In the genomic region with DNA sequence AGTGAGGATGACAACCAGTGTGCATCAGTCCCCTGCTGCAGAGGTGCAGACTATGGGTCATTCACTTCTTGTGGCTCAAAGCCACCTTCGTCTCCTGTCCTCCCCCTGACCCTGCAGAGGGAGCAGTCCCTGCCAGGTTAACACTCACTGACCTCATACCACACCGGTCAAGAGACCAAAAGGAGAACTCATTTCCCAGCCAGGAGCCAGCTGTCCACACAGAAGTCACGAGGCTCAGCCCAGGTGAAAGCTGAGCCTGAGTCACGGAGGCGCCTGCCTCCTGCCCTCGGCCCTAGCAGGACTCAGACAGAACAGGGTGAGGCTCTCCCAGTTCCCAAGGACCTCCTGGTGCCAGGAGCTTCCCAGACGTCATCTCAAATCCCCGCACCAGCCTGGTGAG, we compare ENCODE assay signal across 24 cellular contexts.
DNase-seq lines count a peak whose midpoint lies in the region; ATAC-seq, FAIRE-seq and TF ChIP-seq lines count a peak whose summit lies in the region.
"Had no signal": no experiment of that assay in that cellular context is flagged by ENCODE, and none has a peak within 500 bp of the region (broad histone marks: within the 10 kb centered on the region; RNA-seq: fewer than 3 reads in every experiment).

No MANE protein-coding gene starts in this region.

- H3K4me1 ChIP-seq in IMR-90 (ENCODE audit: control insufficient read depth, insufficient read depth, low read length) (no peaks in the 10 kb centered on the region), gastrocnemius medialis (peaks cover 22 to 30% of the 10 kb centered on the region in 2 donors)
- H3K4me1 ChIP-seq: BE2C had no signal

- H2AFZ ChIP-seq in IMR-90 (replicated peaks; ENCODE audit: low read length, poor library complexity), result no peak overlapping the region
- H2AFZ ChIP-seq: GM23248 had no signal

- no peak overlapping the region for H2BK15ac ChIP-seq in IMR-90 (ENCODE audit: low read depth, low read length)

- H3K9me3 ChIP-seq in IMR-90 (ENCODE audit: control insufficient read depth, insufficient read depth, low read length) (peaks cover 12% of the 10 kb centered on the region), gastrocnemius medialis (no peaks in the 10 kb centered on the region)

- BruUV-seq in IMR-90 (replicated peaks; lab: Mats Ljungman, UMichigan), result no TSS peak

- no peaks in the 10 kb centered on the region for H4K20me1 ChIP-seq in IMR-90 (ENCODE audit: insufficient read depth, low read length)
- H4K20me1 ChIP-seq: BLaER1 treated with 17β-estradiol and CSF1 and Interleukin-3, amounts not matched to agents 10 nM and 100 nM had no signal

- no CpG with 5 or more reads among the region's 8 CpGs for WGBS in IMR-90 (ENCODE audit: extremely low coverage in 2 of 2, insufficient read length in 1 of 2), 2 experiments

- H2BK20ac ChIP-seq in IMR-90 (ENCODE audit: low read depth, low read length), result no peak overlapping the region

- TF ChIP-seq CTCF in IMR-90 (conservative IDR thresholded peaks at IDR 0.05; ENCODE audit: low read depth, low read length), result no peak
- no peak for TF ChIP-seq CTCF in omental fat pad (IDR thresholded peaks at IDR 0.05)
- no peak for TF ChIP-seq CTCF in gastrocnemius medialis (IDR thresholded peaks at IDR 0.05 in 4 of 5, conservative IDR thresholded peaks at IDR 0.05 in 1 of 5)

- H3K9ac ChIP-seq in IMR-90 (ENCODE audit: low read depth, low read length), result no peak overlapping the region
- H3K9ac ChIP-seq: BLaER1 treated with 17β-estradiol and CSF1 and Interleukin-3, amounts not matched to agents 10 nM and 100 nM; GM23248 had no signal

- H2AK5ac ChIP-seq in IMR-90 (ENCODE audit: low read depth, low read length), result no peak overlapping the region

- intact Hi-C loops in IMR-90 (cut with micrococcal nuclease) (no loop called here), gastrocnemius medialis (cut with DNase I; ENCODE audit: low total_unique reads) (loop anchor here (1.0 kb wide), 1 partner anchor 29 kb away; no protein-coding TSS in a partner anchor)

- H3K27me3 ChIP-seq in IMR-90 (ENCODE audit: control insufficient read depth, insufficient read depth, low read length) (peaks cover 20% of the 10 kb centered on the region; the same call in 1 of the 2 replicates), gastrocnemius medialis (no peaks in the 10 kb centered on the region)
- H3K27me3 ChIP-seq: BLaER1 treated with 17β-estradiol and CSF1 and Interleukin-3, amounts not matched to agents 10 nM and 100 nM had no signal

- no peak overlapping the region for H3K56ac ChIP-seq in IMR-90 (ENCODE audit: extremely low read depth, insufficient read depth, low read length)

- POLR2A ChIA-PET in IMR-90 (lab: Charles Lee; ENCODE audit: unreplicated experiment), result no interaction called here

- no peak overlapping the region for H3K23ac ChIP-seq in IMR-90 (ENCODE audit: low read depth, low read length)

- TF ChIP-seq RAD21 in IMR-90 (IDR thresholded peaks at IDR 0.05; ENCODE audit: low read length), result no peak

- H3K9me1 ChIP-seq in IMR-90 (ENCODE audit: insufficient read depth, low read length), result no peaks in the 10 kb centered on the region

- H3K18ac ChIP-seq in IMR-90 (ENCODE audit: low read depth, low read length), result no peak overlapping the region

- H3K4ac ChIP-seq in IMR-90 (ENCODE audit: low read depth, low read length), result no peak overlapping the region

- no peak overlapping the region for H4K91ac ChIP-seq in IMR-90 (ENCODE audit: insufficient read depth, low read depth, low read length)

- no peak overlapping the region for H4K8ac ChIP-seq in IMR-90 (ENCODE audit: low read depth in 2 of 2, low read length in 2 of 2)

- FAIRE-seq in urothelium cell line (lab: Jason Lieb, UNC), result peak; percentile 92
- FAIRE-seq: A204.1, GM12891, GM18507, H1 had no signal

- H3K4me3 ChIP-seq in IMR-90 (ENCODE audit: insufficient read depth, low read depth, low read length), result no peak overlapping the region
- H3K4me3 ChIP-seq in gastrocnemius medialis, result no peak overlapping the region
- H3K4me3 ChIP-seq: BLaER1 treated with 17β-estradiol and CSF1 and Interleukin-3, amounts not matched to agents 10 nM and 100 nM; GM23248 had no signal

- CTCF ChIA-PET in IMR-90 (lab: Yijun Ruan, JAX), result no interaction called here

- H2BK120ac ChIP-seq in IMR-90 (ENCODE audit: low read depth, low read length), result no peak overlapping the region

- no peak overlapping the region for H4K5ac ChIP-seq in IMR-90 (ENCODE audit: low read depth, low read length)

- no peaks in the 10 kb centered on the region for H3K79me1 ChIP-seq in IMR-90 (ENCODE audit: low read depth in 1 of 2, low read length in 2 of 2)

- in situ Hi-C loops in IMR-90 (cut with MboI; ENCODE audit: low sequenced_read_pairs) (no loop called here), gastrocnemius medialis (cut with MboI; ENCODE audit: low sequenced_read_pairs in 4 of 4) (no loop called here)

- H2BK5ac ChIP-seq in IMR-90 (ENCODE audit: low read depth, low read length, poor library complexity, severe bottlenecking), result no peak overlapping the region

- no peak for TF ChIP-seq POLR2A in IMR-90 (IDR thresholded peaks at IDR 0.05; ENCODE audit: low read depth, low read length)
- peak in 1 of 2 donors; percentile 25 for TF ChIP-seq POLR2A in gastrocnemius medialis (IDR thresholded peaks at IDR 0.05)

- peak overlapping the region; percentile 29 for H2AK9ac ChIP-seq in IMR-90 (replicated peaks; ENCODE audit: low read depth, low read length, poor library complexity)

- dilution Hi-C loops in IMR-90 (cut with HindIII; ENCODE audit: low sequenced_read_pairs, unreplicated experiment), result no loop called here

- H3K27ac ChIP-seq in IMR-90 (ENCODE audit: insufficient read depth, low read length) (no peak overlapping the region), gastrocnemius medialis (peak overlapping the region; percentile 87 to 96 (median 90))
- H3K27ac ChIP-seq: 22Rv1; BLaER1 treated with 17β-estradiol and CSF1 and Interleukin-3, amounts not matched to agents 10 nM and 100 nM; GM23248 had no signal

- H3K4me2 ChIP-seq in IMR-90 (ENCODE audit: low read depth, low read length), result no peak overlapping the region

- H3K14ac ChIP-seq in IMR-90 (replicated peaks; ENCODE audit: low read depth, low read length), result no peak overlapping the region

- no peak for ATAC-seq in IMR-90 (ENCODE audit: low read depth)
- ATAC-seq in omental fat pad (ENCODE audit: low FRiP score), result peak; percentile 10
- peak; percentile 88 to 93 for ATAC-seq in gastrocnemius medialis
- ATAC-seq in GM18517 (IDR thresholded peaks at IDR 0.05; ENCODE audit: unreplicated experiment), result no peak

- DNase-seq in IMR-90, result no peak
- no peak for DNase-seq in omental fat pad (ENCODE audit: low spot score)
- DNase-seq in gastrocnemius medialis, result peak; percentile 82 to 95
- DNase-seq in urothelium cell line (ENCODE audit: low spot score), result no peak
- no peak for DNase-seq in activated effector memory CD4-positive, alpha-beta T cell treated with anti-CD3 and anti-CD28 coated beads, Interleukin-2, amount 50 U/mL, for 16 hours
- no peak for DNase-seq in T-helper 9 cell
- DNase-seq: AML-193; BE2C; Calu3; CD4-positive, alpha-beta memory T cell; COR-L47; DMS53; DMS79 treated with DMSO at 0.1 percent for 48 hours; GF-D8; GM23248; H7; HCEC 1CT had no signal

- H3K36me3 ChIP-seq in IMR-90 (ENCODE audit: control insufficient read depth, insufficient read depth, low read length) (no peaks in the 10 kb centered on the region), gastrocnemius medialis (no peaks in the 10 kb centered on the region)
- H3K36me3 ChIP-seq: BE2C had no signal

TF ChIP-seq in IMR-90, 13 proteins besides CTCF, POLR2A, EP300 and RAD21:
- TF ChIP-seq MAFK (IDR thresholded peaks at IDR 0.05; ENCODE audit: low read depth, low read length) (no peak), RFX5 (IDR thresholded peaks at IDR 0.05; ENCODE audit: low read depth, low read length) (no peak), CEBPB (IDR thresholded peaks at IDR 0.05; ENCODE audit: low read depth, low read length) (no peak), CHD1 (IDR thresholded peaks at IDR 0.05; ENCODE audit: low read depth, low read length) (no peak), MXI1 (IDR thresholded peaks at IDR 0.05; ENCODE audit: borderline replicate concordance, low read depth, low read length) (no peak), SMC3 (IDR thresholded peaks at IDR 0.05; ENCODE audit: low read depth, low read length) (no peak), NFE2L2 (IDR thresholded peaks at IDR 0.05; ENCODE audit: low read depth, low read length) (no peak), BHLHE40 (IDR thresholded peaks at IDR 0.05; ENCODE audit: low read depth, low read length) (no peak), FOS (IDR thresholded peaks at IDR 0.05; ENCODE audit: low read depth, low read length) (no peak), MAZ (IDR thresholded peaks at IDR 0.05; ENCODE audit: borderline replicate concordance, low read depth, low read length) (no peak), USF2 (IDR thresholded peaks at IDR 0.05; ENCODE audit: low read depth, low read length) (no peak), RCOR1 (IDR thresholded peaks at IDR 0.05; ENCODE audit: insufficient replicate concordance, low read length) (no peak)
- TF ChIP-seq, protein P1, sequence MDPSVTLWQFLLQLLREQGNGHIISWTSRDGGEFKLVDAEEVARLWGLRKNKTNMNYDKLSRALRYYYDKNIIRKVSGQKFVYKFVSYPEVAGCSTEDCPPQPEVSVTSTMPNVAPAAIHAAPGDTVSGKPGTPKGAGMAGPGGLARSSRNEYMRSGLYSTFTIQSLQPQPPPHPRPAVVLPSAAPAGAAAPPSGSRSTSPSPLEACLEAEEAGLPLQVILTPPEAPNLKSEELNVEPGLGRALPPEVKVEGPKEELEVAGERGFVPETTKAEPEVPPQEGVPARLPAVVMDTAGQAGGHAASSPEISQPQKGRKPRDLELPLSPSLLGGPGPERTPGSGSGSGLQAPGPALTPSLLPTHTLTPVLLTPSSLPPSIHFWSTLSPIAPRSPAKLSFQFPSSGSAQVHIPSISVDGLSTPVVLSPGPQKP (IDR thresholded peaks at IDR 0.05; ENCODE audit: borderline replicate concordance, low read depth, low read length), result no peak

Comparison
In these comparisons a context has a peak if more than half of its experiments do, and no peak if none do; other contexts are left out.
1. ATAC-seq: peak in omental fat pad (single experiment) and gastrocnemius medialis (2 of 2); none in IMR-90 (single experiment) and GM18517 (single experiment).
2. DNase-seq: peak in gastrocnemius medialis (2 of 2); none in IMR-90 (single experiment), omental fat pad (single experiment), urothelium cell line (single experiment), activated effector memory CD4-positive, alpha-beta T cell treated with anti-CD3 and anti-CD28 coated beads, Interleukin-2, amount 50 U/mL, for 16 hours (single experiment) and T-helper 9 cell (single experiment).